ENCODE assay signal across 1 cellular context in the genomic region with DNA sequence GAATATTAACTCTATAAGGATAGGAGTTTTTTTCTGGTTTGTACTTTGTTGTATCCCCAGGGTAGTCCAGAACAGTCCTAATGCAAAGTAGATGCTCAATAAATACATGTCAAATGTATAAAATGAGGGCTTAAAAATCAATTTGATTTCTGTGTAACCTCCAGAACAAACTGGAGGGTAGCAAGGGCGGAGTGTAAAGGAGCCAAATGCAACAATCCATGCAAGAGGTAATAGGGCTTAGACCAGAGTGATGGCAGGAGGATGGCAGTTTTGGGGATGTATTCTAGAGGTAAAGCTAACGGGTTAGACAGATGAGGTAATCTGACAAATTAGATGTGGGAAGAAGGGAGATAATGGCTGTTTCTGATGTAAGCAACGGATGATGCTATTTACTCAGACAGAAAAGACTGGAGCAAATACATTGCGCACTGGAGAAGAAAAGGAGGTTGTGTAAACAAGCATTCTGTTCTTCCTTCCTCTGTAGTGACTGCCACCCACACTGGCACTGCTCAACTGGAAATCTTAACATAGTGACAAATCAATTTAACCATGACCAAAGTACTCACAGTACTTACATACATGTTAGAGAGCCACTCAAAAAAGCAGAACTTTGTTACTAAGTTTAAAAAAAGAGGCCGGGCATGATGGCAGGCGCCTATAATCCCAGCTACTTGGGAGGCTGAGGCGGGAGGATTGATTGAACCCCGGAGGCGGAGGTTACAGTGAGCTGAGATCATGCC.
TF ChIP-seq lines count a peak whose summit lies in the region.

No MANE protein-coding gene starts in this region.

TF ChIP-seq in IMR-90, 13 proteins besides CTCF, POLR2A, EP300 and RAD21 (continued from another document):
- TF ChIP-seq RCOR1 (IDR thresholded peaks at IDR 0.05; ENCODE audit: insufficient replicate concordance, low read length): no peak
- no peak for TF ChIP-seq MXI1 (IDR thresholded peaks at IDR 0.05; ENCODE audit: borderline replicate concordance, low read depth, low read length)
- no peak for TF ChIP-seq RFX5 (IDR thresholded peaks at IDR 0.05; ENCODE audit: low read depth, low read length)
- TF ChIP-seq FOS (IDR thresholded peaks at IDR 0.05; ENCODE audit: low read depth, low read length): no peak
- TF ChIP-seq, protein P1, sequence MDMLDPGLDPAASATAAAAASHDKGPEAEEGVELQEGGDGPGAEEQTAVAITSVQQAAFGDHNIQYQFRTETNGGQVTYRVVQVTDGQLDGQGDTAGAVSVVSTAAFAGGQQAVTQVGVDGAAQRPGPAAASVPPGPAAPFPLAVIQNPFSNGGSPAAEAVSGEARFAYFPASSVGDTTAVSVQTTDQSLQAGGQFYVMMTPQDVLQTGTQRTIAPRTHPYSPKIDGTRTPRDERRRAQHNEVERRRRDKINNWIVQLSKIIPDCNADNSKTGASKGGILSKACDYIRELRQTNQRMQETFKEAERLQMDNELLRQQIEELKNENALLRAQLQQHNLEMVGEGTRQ (IDR thresholded peaks at IDR 0.05; ENCODE audit: low read depth, low read length): no peak
- TF ChIP-seq MAZ (IDR thresholded peaks at IDR 0.05; ENCODE audit: borderline replicate concordance, low read depth, low read length): no peak
- no peak for TF ChIP-seq MAFK (IDR thresholded peaks at IDR 0.05; ENCODE audit: low read depth, low read length)
- no peak for TF ChIP-seq CEBPB (IDR thresholded peaks at IDR 0.05; ENCODE audit: low read depth, low read length)
- TF ChIP-seq, protein P2, sequence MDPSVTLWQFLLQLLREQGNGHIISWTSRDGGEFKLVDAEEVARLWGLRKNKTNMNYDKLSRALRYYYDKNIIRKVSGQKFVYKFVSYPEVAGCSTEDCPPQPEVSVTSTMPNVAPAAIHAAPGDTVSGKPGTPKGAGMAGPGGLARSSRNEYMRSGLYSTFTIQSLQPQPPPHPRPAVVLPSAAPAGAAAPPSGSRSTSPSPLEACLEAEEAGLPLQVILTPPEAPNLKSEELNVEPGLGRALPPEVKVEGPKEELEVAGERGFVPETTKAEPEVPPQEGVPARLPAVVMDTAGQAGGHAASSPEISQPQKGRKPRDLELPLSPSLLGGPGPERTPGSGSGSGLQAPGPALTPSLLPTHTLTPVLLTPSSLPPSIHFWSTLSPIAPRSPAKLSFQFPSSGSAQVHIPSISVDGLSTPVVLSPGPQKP (IDR thresholded peaks at IDR 0.05; ENCODE audit: borderline replicate concordance, low read depth, low read length): no peak
- no peak for TF ChIP-seq BHLHE40 (IDR thresholded peaks at IDR 0.05; ENCODE audit: low read depth, low read length)
- no peak for TF ChIP-seq NFE2L2 (IDR thresholded peaks at IDR 0.05; ENCODE audit: low read depth, low read length)
TF ChIP-seq in IMR-90: peak in this region for 0.
